ENCODE assay signal across 24 cellular contexts in genomic region chr20:9557411-9557810, GRCh38. TPM values are rescaled to one million over a fixed set of nuclear protein-coding genes. Genes with fewer than 3 reads are reported as not detected.
"Had no signal": no experiment of that assay in that cellular context is flagged by ENCODE, and none has a peak within 500 bp of the region (broad histone marks: within the 10 kb centered on the region; RNA-seq: fewer than 3 reads in every experiment).

No MANE protein-coding gene starts in this region.

- H3K9me3 ChIP-seq: suprapubic skin, thoracic aorta, thyroid gland, tibial nerve, transverse colon, upper lobe of left lung, upper lobe of right lung, uterus, vagina had no signal

- DNase-seq: stimulated activated CD4-positive, alpha-beta T cell treated with anti-CD3 and anti-CD28 coated beads, Interleukin-2, amount 100 ng/mL, for 48 hours; stimulated activated CD4-positive, alpha-beta T cell treated with anti-CD3 and anti-CD28 coated beads, Interleukin-4, amount 100 ng/mL, for 1 hour; stimulated activated CD4-positive, alpha-beta T cell treated with anti-CD3 and anti-CD28 coated beads, Interleukin-4, amount 100 ng/mL, for 24 hours; stimulated activated CD4-positive, alpha-beta T cell treated with anti-CD3 and anti-CD28 coated beads, Interleukin-4, amount 100 ng/mL, for 4 hours; stimulated activated CD8-positive, alpha-beta memory T cell treated with anti-CD3 and anti-CD28 coated beads, Interleukin-4, amount 100 ng/mL, for 48 hours; stimulated activated naive B cell treated with anti-CD40 and anti-IgM and Interleukin-4, amounts not matched to agents 10 μg/mL and 1 μg/mL and 100 μg/mL, for 72 hours; stimulated activated naive CD4-positive, alpha-beta T cell; stimulated activated naive CD4-positive, alpha-beta T cell treated with Interleukin-2 at 50 U/mL for 16 hours; stimulated activated naive CD8-positive, alpha-beta T cell treated with anti-CD3 and anti-CD28 coated beads, Interleukin-15, amount 100 ng/mL, for 72 hours; stimulated activated naive CD8-positive, alpha-beta T cell treated with anti-CD3 and anti-CD28 coated beads, Interleukin-15, Interleukin-2, amounts not matched to agents 100 U/mL and 50 U/mL, for 24 hours; stomach; substantia nigra; thyroid gland; tibial artery; transverse colon; trophoblast cell; upper lobe of left lung; upper lobe of right lung; uterus had no signal

- H3K4me1 ChIP-seq: stomach, suprapubic skin, thyroid gland, tibial artery, tibial nerve, transverse colon, upper lobe of left lung, upper lobe of right lung, uterus, vagina had no signal

- H3K27me3 ChIP-seq: stomach, thyroid gland, tibial artery, tibial nerve, transverse colon, upper lobe of left lung, upper lobe of right lung, uterus, vagina had no signal

- H3K4me3 ChIP-seq: stomach, suprapubic skin, thoracic aorta, thyroid gland, tibial artery, tibial nerve, transverse colon, upper lobe of left lung, upper lobe of right lung, uterus, vagina had no signal

- H3K27ac ChIP-seq: stomach, suprapubic skin, thoracic aorta, thyroid gland, tibial artery, tibial nerve, transverse colon, upper lobe of left lung, upper lobe of right lung, uterus, vagina had no signal

- H3K36me3 ChIP-seq: stomach, suprapubic skin, thoracic aorta, thyroid gland, tibial artery, tibial nerve, transverse colon, upper lobe of left lung, upper lobe of right lung, uterus, vagina had no signal

RNA-seq across cellular contexts. Expression of gene LAMP5, which starts 43.0 kb away (rescaled TPM):
- total RNA-seq: subcutaneous adipose tissue, thoracic aorta had no signal
